24 cellular contexts compared by ENCODE assay signal in the genomic region with DNA sequence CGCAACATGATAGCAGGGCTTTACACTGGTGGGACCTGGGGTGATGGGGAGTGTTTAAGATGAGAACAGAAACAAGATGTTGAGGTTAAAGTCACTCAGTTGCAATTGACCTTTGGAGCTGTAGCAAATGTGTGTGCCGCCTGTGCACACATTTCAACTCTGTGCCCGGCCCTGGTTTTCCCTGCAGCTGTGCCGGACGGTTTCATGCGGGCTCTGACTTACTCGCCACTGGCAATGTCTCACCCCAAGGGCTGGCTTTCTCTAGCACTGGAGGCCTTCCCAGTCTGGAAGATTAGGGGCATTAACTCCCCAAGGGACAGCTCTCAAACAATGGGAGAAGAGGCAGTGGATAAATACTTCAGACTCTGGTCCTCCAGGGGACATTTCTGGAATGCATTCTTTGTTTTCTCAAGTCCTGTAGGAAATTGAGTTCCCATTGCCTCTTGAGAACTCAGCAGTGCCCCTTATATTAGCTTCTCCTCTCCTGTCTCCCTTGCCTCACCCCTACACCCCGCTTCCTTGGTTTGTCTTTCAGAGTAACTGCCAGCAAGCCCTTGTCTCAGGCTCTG.
A peak's percentile ranks its signal among the peaks of the same experiment; 100 is the strongest.
DNase-seq lines count a peak whose midpoint lies in the region; ATAC-seq and TF ChIP-seq lines count a peak whose summit lies in the region.
"Had no signal": no experiment of that assay in that cellular context is flagged by ENCODE, and none has a peak within 500 bp of the region (broad histone marks: within the 10 kb centered on the region; RNA-seq: fewer than 3 reads in every experiment).

No MANE protein-coding gene starts in this region.

- H3K4me3 ChIP-seq in colonic mucosa (no peak overlapping the region), neural progenitor cell (no peak overlapping the region)
- H3K4me3 ChIP-seq: BLaER1 treated with 17β-estradiol and CSF1 and Interleukin-3, amounts not matched to agents 10 nM and 100 nM; GM12878; GM23248; K562 had no signal

- H3K79me2 ChIP-seq in neural progenitor cell (ENCODE audit: low read depth) = no peaks in the 10 kb centered on the region

- H3K27ac ChIP-seq in colonic mucosa (no peak overlapping the region), neural progenitor cell (peak overlapping the region; percentile 80)
- H3K27ac ChIP-seq: BLaER1 treated with 17β-estradiol and CSF1 and Interleukin-3, amounts not matched to agents 10 nM and 100 nM; GM23248; RWPE1 had no signal

- no peak overlapping the region for H2AFZ ChIP-seq in neural progenitor cell (replicated peaks)
- H2AFZ ChIP-seq: GM23248 had no signal

- H3K4me1 ChIP-seq in colonic mucosa = no peaks in the 10 kb centered on the region
- H3K4me1 ChIP-seq in neural progenitor cell = peaks cover 20% of the 10 kb centered on the region
- H3K4me1 ChIP-seq: BLaER1 treated with 17β-estradiol and CSF1 and Interleukin-3, amounts not matched to agents 10 nM and 100 nM had no signal

- peak overlapping the region; percentile 20 for H3K4me2 ChIP-seq in neural progenitor cell
- H3K4me2 ChIP-seq: BLaER1 treated with 17β-estradiol and CSF1 and Interleukin-3, amounts not matched to agents 10 nM and 100 nM had no signal

- peak overlapping the region; percentile 84 for H3K27ac Mint-ChIP-seq in neural progenitor cell

- H3K36me3 Mint-ChIP-seq in neural progenitor cell = no peaks in the 10 kb centered on the region

- H3K4me1 Mint-ChIP-seq in neural progenitor cell = peaks cover 32% of the 10 kb centered on the region

- H3K9me3 Mint-ChIP-seq in neural progenitor cell = no peaks in the 10 kb centered on the region

- ATAC-seq in GM18498 (IDR thresholded peaks at IDR 0.05; ENCODE audit: unreplicated experiment) = no peak
- ATAC-seq: GM12878, K562, SK-N-SH treated with all-trans-retinoic acid at 6 μM for 48 hours had no signal

- H3K9ac ChIP-seq in colonic mucosa (ENCODE audit: low read depth in 2 of 2, low read length in 2 of 2) = no peak overlapping the region
- H3K9ac ChIP-seq in neural progenitor cell = no peak overlapping the region
- H3K9ac ChIP-seq: BLaER1 treated with 17β-estradiol and CSF1 and Interleukin-3, amounts not matched to agents 10 nM and 100 nM; GM23248 had no signal

- H3K27me3 Mint-ChIP-seq in neural progenitor cell (ENCODE audit: insufficient read depth, low read depth) = peaks cover 2% of the 10 kb centered on the region

- no peaks in the 10 kb centered on the region for H3K27me3 ChIP-seq in colonic mucosa
- H3K27me3 ChIP-seq in neural progenitor cell = no peaks in the 10 kb centered on the region
- H3K27me3 ChIP-seq: BLaER1 treated with 17β-estradiol and CSF1 and Interleukin-3, amounts not matched to agents 10 nM and 100 nM had no signal

- H3K4me3 Mint-ChIP-seq in neural progenitor cell = no peak overlapping the region

- DNase-seq in DMS53 treated with DMSO at 0.1 percent for 48 hours (lab: John Stamatoyannopoulos, UW; ENCODE audit: unreplicated experiment) = peak; percentile 14
- DNase-seq in MV-4-11 (lab: John Stamatoyannopoulos, UW) = peak; percentile 12
- DNase-seq in colonic mucosa = peak; percentile 21
- peak; percentile 70 for DNase-seq in neural progenitor cell (ENCODE audit: low spot score)
- DNase-seq in RKO (ENCODE audit: low spot score) = no peak
- no peak for DNase-seq in NCI-H2081 (lab: John Stamatoyannopoulos, UW)
- DNase-seq in retina = no peak
- DNase-seq: GM23248; HCEC 1CT; NCI-H1105 treated with DMSO at 0.1 percent for 48 hours; NCI-H1694 treated with DMSO at 0.1 percent for 48 hours; NCI-H2107; NCI-H226; NCI-H526; NK-92 treated with Interleukin-12 subunit alpha and Interleukin-12 subunit beta, amount 100 ng/mL, for 24 hours; OCI-M1; SIG-M5; T-helper 1 cell had no signal

- peaks cover 17% of the 10 kb centered on the region for H3F3A ChIP-seq in neural progenitor cell (ENCODE audit: low read depth)

- intact Hi-C loops in colonic mucosa (cut with DNase I) = no loop called here

- TF ChIP-seq CTCF in colonic mucosa (IDR thresholded peaks at IDR 0.05) (no peak), neural progenitor cell (IDR thresholded peaks at IDR 0.05) (no peak)

- H3K36me3 ChIP-seq in colonic mucosa = no peaks in the 10 kb centered on the region
- no peaks in the 10 kb centered on the region for H3K36me3 ChIP-seq in neural progenitor cell
- H3K36me3 ChIP-seq: BLaER1 treated with 17β-estradiol and CSF1 and Interleukin-3, amounts not matched to agents 10 nM and 100 nM had no signal

- H3K9me3 ChIP-seq in colonic mucosa (no peaks in the 10 kb centered on the region), neural progenitor cell (ENCODE audit: low read depth) (no peaks in the 10 kb centered on the region)
- H3K9me3 ChIP-seq: BLaER1 treated with 17β-estradiol and CSF1 and Interleukin-3, amounts not matched to agents 10 nM and 100 nM had no signal

- H4K20me1 ChIP-seq in neural progenitor cell (ENCODE audit: low read depth) = no peaks in the 10 kb centered on the region
- H4K20me1 ChIP-seq: BLaER1 treated with 17β-estradiol and CSF1 and Interleukin-3, amounts not matched to agents 10 nM and 100 nM had no signal

Comparison
In these comparisons a context has a peak if more than half of its experiments do, and no peak if none do; other contexts are left out.
1. DNase-seq: peak in DMS53 treated with DMSO at 0.1 percent for 48 hours (single experiment), MV-4-11 (single experiment), colonic mucosa (single experiment) and neural progenitor cell (single experiment); none in RKO (single experiment), NCI-H2081 (0 of 2) and retina (single experiment).